In genomic region chr14:54554401-54554800, GRCh38 we compare ENCODE assay signal across 26 cellular contexts.
"Had no signal": no experiment of that assay in that cellular context is flagged by ENCODE, and none has a peak within 500 bp of the region (broad histone marks: within the 10 kb centered on the region; RNA-seq: fewer than 3 reads in every experiment).

No MANE protein-coding gene starts in this region.

- H3K27me3 Mint-ChIP-seq: activated T-cell treated with anti-CD3 and anti-CD28 coated beads, Interleukin-2, amount 50 U/mL, for 24 hours had no signal

- FAIRE-seq: astrocyte, frontal cortex, pancreas, TTC549 had no signal

- H3K9me3 ChIP-seq: left ventricle myocardium inferior, pancreas, right atrium auricular region, tibial nerve had no signal

- H3K36me3 Mint-ChIP-seq: activated CD4-positive, alpha-beta memory T cell treated with anti-CD3 and anti-CD28 coated beads for 36 hours; activated naive CD4-positive, alpha-beta T cell treated with anti-CD3 and anti-CD28 coated beads, Interleukin-2, amount 10 ng/mL, durations not matched to agents 7 days and 5 days; activated naive CD8-positive, alpha-beta T cell treated with anti-CD3 and anti-CD28 coated beads, Interleukin-2, amount 10 ng/mL, durations not matched to agents 7 days and 5 days; naive B cell had no signal

- H3K27me3 ChIP-seq: brain microvascular endothelial cell, dorsolateral prefrontal cortex, pancreas, right atrium auricular region, tibial nerve had no signal

- H3K36me3 ChIP-seq: brain microvascular endothelial cell, left ventricle myocardium inferior, pancreas, right atrium auricular region, tibial nerve had no signal

- H3K4me3 Mint-ChIP-seq: activated CD4-positive, alpha-beta memory T cell treated with anti-CD3 and anti-CD28 coated beads for 36 hours; activated CD4-positive, alpha-beta T cell treated with anti-CD3 and anti-CD28 coated beads, Interleukin-2, amount 10 ng/mL, durations not matched to agents 24 days and 14 days; activated naive CD4-positive, alpha-beta T cell treated with anti-CD3 and anti-CD28 coated beads, Interleukin-2, amount 10 ng/mL, durations not matched to agents 7 days and 5 days; activated naive CD8-positive, alpha-beta T cell treated with anti-CD3 and anti-CD28 coated beads, Interleukin-2, amount 10 ng/mL, durations not matched to agents 7 days and 5 days; activated T-cell treated with anti-CD3 and anti-CD28 coated beads, Interleukin-2, amount 50 U/mL, for 24 hours; naive B cell had no signal

- ATAC-seq: pancreas had no signal

- H3K4me1 Mint-ChIP-seq: activated CD4-positive, alpha-beta T cell treated with anti-CD3 and anti-CD28 coated beads, Interleukin-2, amount 10 ng/mL, durations not matched to agents 24 days and 14 days; activated naive CD4-positive, alpha-beta T cell treated with anti-CD3 and anti-CD28 coated beads, Interleukin-2, amount 10 ng/mL, durations not matched to agents 7 days and 5 days; activated naive CD8-positive, alpha-beta T cell treated with anti-CD3 and anti-CD28 coated beads, Interleukin-2, amount 10 ng/mL, durations not matched to agents 7 days and 5 days; naive B cell had no signal

- H3K27ac Mint-ChIP-seq: activated CD4-positive, alpha-beta memory T cell treated with anti-CD3 and anti-CD28 coated beads for 36 hours; activated CD4-positive, alpha-beta T cell treated with anti-CD3 and anti-CD28 coated beads, Interleukin-2, amount 10 ng/mL, durations not matched to agents 24 days and 14 days; activated naive CD4-positive, alpha-beta T cell treated with anti-CD3 and anti-CD28 coated beads, Interleukin-2, amount 10 ng/mL, durations not matched to agents 7 days and 5 days; activated naive CD8-positive, alpha-beta T cell treated with anti-CD3 and anti-CD28 coated beads, Interleukin-2, amount 10 ng/mL, durations not matched to agents 7 days and 5 days; activated T-cell treated with anti-CD3 and anti-CD28 coated beads, Interleukin-2, amount 50 U/mL, for 24 hours had no signal

- H3K9me3 Mint-ChIP-seq: activated CD4-positive, alpha-beta memory T cell treated with anti-CD3 and anti-CD28 coated beads for 36 hours; activated CD4-positive, alpha-beta T cell treated with anti-CD3 and anti-CD28 coated beads, Interleukin-2, amount 10 ng/mL, durations not matched to agents 24 days and 14 days; activated naive CD4-positive, alpha-beta T cell treated with anti-CD3 and anti-CD28 coated beads, Interleukin-2, amount 10 ng/mL, durations not matched to agents 7 days and 5 days; activated naive CD8-positive, alpha-beta T cell treated with anti-CD3 and anti-CD28 coated beads, Interleukin-2, amount 10 ng/mL, durations not matched to agents 7 days and 5 days; activated T-cell treated with anti-CD3 and anti-CD28 coated beads, Interleukin-2, amount 50 U/mL, for 24 hours had no signal

- H3K27ac ChIP-seq: brain microvascular endothelial cell, coronary artery, dorsolateral prefrontal cortex, left ventricle myocardium inferior, pancreas, right atrium auricular region, tibial nerve, VCaP had no signal

- DNase-seq: activated CD4-positive, alpha-beta memory T cell treated with anti-CD3 and anti-CD28 coated beads for 36 hours; activated CD4-positive, alpha-beta T cell treated with anti-CD3 and anti-CD28 coated beads, Interleukin-2, amount 10 ng/mL, durations not matched to agents 24 days and 14 days; activated CD4-positive, CD25-positive, alpha-beta regulatory T cell treated with anti-CD3 and anti-CD28 coated beads, Interleukin-2, amount 50 U/mL, for 72 hours; activated CD8-positive, alpha-beta memory T cell treated with anti-CD3 and anti-CD28 coated beads, Interleukin-2, amount 50 U/mL, for 48 hours; activated gamma-delta T cell; activated naive CD4-positive, alpha-beta T cell treated with anti-CD3 and anti-CD28 coated beads, Interleukin-2, amount 10 ng/mL, durations not matched to agents 7 days and 5 days; activated naive CD8-positive, alpha-beta T cell treated with anti-CD3 and anti-CD28 coated beads, Interleukin-2, amount 10 ng/mL, durations not matched to agents 7 days and 5 days; activated T-cell treated with anti-CD3 and anti-CD28 coated beads, Interleukin-2, amount 50 U/mL, for 24 hours; amniotic stem cell; brain microvascular endothelial cell; effector memory CD4-positive, alpha-beta T cell; islet precursor cell; left ventricle myocardium inferior; naive B cell; pancreas; stimulated activated CD4-positive, alpha-beta T cell treated with anti-CD3 and anti-CD28 coated beads, Interleukin-15, amount 100 ng/mL, for 24 hours; stimulated activated naive CD4-positive, alpha-beta T cell; T-helper 9 cell had no signal

- H3K4me1 ChIP-seq: left ventricle myocardium inferior, pancreas, right atrium auricular region, tibial nerve had no signal

- H3K4me3 ChIP-seq: coronary artery, dorsolateral prefrontal cortex, left ventricle myocardium inferior, pancreas, right atrium auricular region, tibial nerve had no signal
